ENCODE assay signal across 8 cellular contexts in the genomic region with DNA sequence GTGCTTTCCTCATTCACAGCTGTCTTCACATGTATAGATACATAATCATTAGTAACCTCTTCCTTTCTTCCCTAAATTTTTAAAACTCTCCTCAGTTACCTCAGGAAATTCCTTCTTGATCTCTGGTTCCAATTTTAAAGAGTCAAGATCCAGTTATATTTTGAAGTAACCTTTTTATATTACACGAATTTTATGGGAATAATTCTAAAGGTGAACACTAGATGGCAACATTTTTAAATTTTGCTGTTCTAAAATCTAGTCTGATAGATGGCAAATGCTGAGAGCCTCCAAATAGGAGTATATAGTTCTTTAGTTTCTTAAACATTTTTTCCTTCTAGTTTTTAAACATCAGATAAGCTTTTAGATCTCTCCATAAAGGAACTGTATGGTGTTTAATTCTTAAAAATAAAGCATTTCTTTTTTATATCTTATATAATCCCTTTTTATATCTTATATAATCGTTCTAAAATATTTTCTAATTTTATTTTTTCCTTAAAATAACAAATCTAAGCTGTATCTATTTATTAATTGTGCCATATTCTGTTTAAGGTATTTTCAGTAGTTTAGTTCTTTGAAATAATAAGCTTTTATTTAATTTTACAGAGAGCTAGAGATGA. TPM values are rescaled to one million over a fixed set of nuclear protein-coding genes. Genes with fewer than 3 reads are reported as not detected.
A peak's percentile ranks its signal among the peaks of the same experiment; 100 is the strongest.
DNase-seq lines count a peak whose midpoint lies in the region; ATAC-seq, FAIRE-seq and TF ChIP-seq lines count a peak whose summit lies in the region.

No MANE protein-coding gene starts in this region.

- H3K9me3 Mint-ChIP-seq in HFFc6 (no peaks in the 10 kb centered on the region), T-cell (no peaks in the 10 kb centered on the region)

- no peaks in the 10 kb centered on the region for H3K9me3 ChIP-seq in thoracic aorta

- POLR2A ChIA-PET in RWPE1 (lab: Yijun Ruan, JAX; ENCODE audit: low non-redundant PET) (no interaction called here), T-cell (lab: Charles Lee) (no interaction called here)

- H3K4me3 Mint-ChIP-seq in HFFc6 (no peak overlapping the region), T-cell (no peak overlapping the region)

- FAIRE-seq in D721Med (lab: Jason Lieb, UNC) = peak; percentile 80

- no peaks in the 10 kb centered on the region for H3K36me3 ChIP-seq in thoracic aorta

- H3K27ac Mint-ChIP-seq in HFFc6 (no peak overlapping the region), T-cell (no peak overlapping the region)

- TF ChIP-seq CTCF in D721Med (IDR thresholded peaks at IDR 0.05; ENCODE audit: insufficient read depth, missing control alignments) (peak; percentile 51), HFFc6 (IDR thresholded peaks at IDR 0.05) (peak; percentile 84), RWPE1 (conservative IDR thresholded peaks at IDR 0.05; ENCODE audit: low read depth) (peak; percentile 61), fibroblast of villous mesenchyme (IDR thresholded peaks at IDR 0.05; ENCODE audit: insufficient read depth, low read depth, low read length) (peak; percentile 44), thoracic aorta (IDR thresholded peaks at IDR 0.05) (peak; percentile 56)

- no peaks in the 10 kb centered on the region for H3K36me3 Mint-ChIP-seq in HFFc6 (ENCODE audit: low read depth)
- H3K36me3 Mint-ChIP-seq in T-cell = no peaks in the 10 kb centered on the region

- H3K4me1 ChIP-seq in thoracic aorta (ENCODE audit: control insufficient read depth in 1 of 2, low read depth in 2 of 2) = no peaks in the 10 kb centered on the region

- H3K4me3 ChIP-seq in fibroblast of villous mesenchyme (ENCODE audit: low read depth, low read length) (no peak overlapping the region), thoracic aorta (no peak overlapping the region)

- DNase-seq in D721Med (ENCODE audit: insufficient read length, low spot score) = no peak
- DNase-seq in HFFc6 = peak; percentile 46
- DNase-seq in RWPE1 (ENCODE audit: low spot score) = peak; percentile 20
- peak; percentile 54 for DNase-seq in fibroblast of villous mesenchyme (ENCODE audit: low read depth)
- DNase-seq in thoracic aorta (ENCODE audit: low spot score) = no peak
- DNase-seq in NCI-H187 treated with DMSO at 0.1 percent for 48 hours (lab: John Stamatoyannopoulos, UW) = no peak
- no peak for DNase-seq in T-cell

- H3K27me3 Mint-ChIP-seq in HFFc6 (ENCODE audit: insufficient read depth) (peaks cover 10% of the 10 kb centered on the region), T-cell (peaks cover 3 to 5% of the 10 kb centered on the region in 2 donors)

- H3K4me1 Mint-ChIP-seq in HFFc6 (ENCODE audit: low read depth) (peaks cover 18% of the 10 kb centered on the region), T-cell (peaks cover 0 to 5% (median 0%) of the 10 kb centered on the region in 3 donors)

- H3K27me3 ChIP-seq in thoracic aorta (replicated peaks; ENCODE audit: insufficient read depth) = no peaks in the 10 kb centered on the region

- CTCF ChIA-PET in RWPE1 (lab: Yijun Ruan, JAX) (interaction anchor here (0.6 to 0.7 kb wide), 2 partner anchors 9 to 1515 kb away, joined by 3 read pairs; no protein-coding TSS in a partner anchor), T-cell (lab: Charles Lee) (interaction anchor here (0.6 to 2.1 kb wide), 17 partner anchors 10 to 815 kb away, joined by 3 to 10 read pairs (median 4); partner anchors contain the start of gene PAPSS1 (in 1 of the 2))

- no peak for ATAC-seq in thoracic aorta (ENCODE audit: insufficient number of reproducible peaks, low FRiP score, low read depth)
- ATAC-seq in T-cell (replicated peaks in 1 of 4) = no peak
- ATAC-seq in HG02852 (IDR thresholded peaks at IDR 0.05; ENCODE audit: unreplicated experiment) = no peak

- H3K27ac ChIP-seq in RWPE1 = no peak overlapping the region
- no peak overlapping the region for H3K27ac ChIP-seq in thoracic aorta

RNA-seq across cellular contexts. Expression of gene PAPSS1, which starts 37.9 kb away (rescaled TPM):
- total RNA-seq in HFFc6 (2021; fragmentation: NEBNext Ultra II Directional; extraction: Animal tissue kit (Norgen Biotek cat#: 25700)) = 10 to 100 TPM; 55.5 to 64.7 (median 62.9) TPM
- total RNA-seq in fibroblast of villous mesenchyme (53.1 and 78.6 TPM in 2 replicates), thoracic aorta (10 to 100 TPM; 20.0 to 29.8 TPM), T-cell (10 to 100 TPM; 11.6 to 22.0 (median 15.7) TPM)

Comparison
In these comparisons a context has a peak if more than half of its experiments do, and no peak if none do; other contexts are left out.
1. DNase-seq: peak in HFFc6 (single experiment), RWPE1 (single experiment) and fibroblast of villous mesenchyme (single experiment); none in D721Med (single experiment), thoracic aorta (single experiment), NCI-H187 treated with DMSO at 0.1 percent for 48 hours (single experiment) and T-cell (0 of 34).
2. Peak in every context shown above with its lines, with median percentiles within 50 percentile points of each other: CTCF ChIP-seq.